8 cellular contexts compared by ENCODE assay signal in genomic region chr1:36650200-36651065, GRCh38.
DNase-seq lines count a peak whose midpoint lies in the region; ATAC-seq and TF ChIP-seq lines count a peak whose summit lies in the region.

No MANE protein-coding gene starts in this region.

- no peaks in the 10 kb centered on the region for H3K36me3 ChIP-seq in OCI-LY7 (ENCODE audit: insufficient read depth, low read length)
- no peaks in the 10 kb centered on the region for H3K36me3 ChIP-seq in neutrophil

- H3K4me1 ChIP-seq in OCI-LY7 (ENCODE audit: insufficient read depth, low read length, poor library complexity, severe bottlenecking) (no peaks in the 10 kb centered on the region), neutrophil (ENCODE audit: control insufficient read depth in 1 of 2, insufficient read depth in 1 of 2, low read depth in 1 of 2, low read length in 1 of 2) (no peaks in the 10 kb centered on the region)

- peaks cover 3% of the 10 kb centered on the region for H3K4me1 Mint-ChIP-seq in CD14-positive monocyte
- H3K4me1 Mint-ChIP-seq in activated T-cell treated with anti-CD3 and anti-CD28 coated beads, Interleukin-2, amount 50 U/mL, for 72 hours (ENCODE audit: low read depth), result peaks cover 5% of the 10 kb centered on the region

- H3K9me2 ChIP-seq in OCI-LY7 (ENCODE audit: insufficient read depth, low read length), result no peaks in the 10 kb centered on the region

- intact Hi-C loops in CD14-positive monocyte (cut with micrococcal nuclease), result no loop called here
- intact Hi-C loops in OCI-LY7 (cut with micrococcal nuclease; ENCODE audit: unreplicated experiment), result loop anchor here (5.0 kb wide), 1 partner anchor 73 kb away; no protein-coding TSS in a partner anchor

- no peaks in the 10 kb centered on the region for H4K20me1 ChIP-seq in OCI-LY7 (ENCODE audit: insufficient read depth, low read length)

- peaks cover 28% of the 10 kb centered on the region for H3K27me3 ChIP-seq in neutrophil

- H3K36me3 Mint-ChIP-seq in CD14-positive monocyte, result no peaks in the 10 kb centered on the region
- H3K36me3 Mint-ChIP-seq in activated T-cell treated with anti-CD3 and anti-CD28 coated beads, Interleukin-2, amount 50 U/mL, for 72 hours (ENCODE audit: insufficient read depth in 2 of 2), result no peaks in the 10 kb centered on the region

- DNase-seq in CD14-positive monocyte (ENCODE audit: low spot score) (no peak), HPDE6-E6E7 (ENCODE audit: extremely low spot score) (peak; percentile 42), OCI-LY7 (ENCODE audit: low spot score) (peak; percentile 57), fibroblast of the aortic adventitia (ENCODE audit: low read depth) (peak; percentile 48), superior temporal gyrus (ENCODE audit: extremely low spot score) (peak; percentile 86)
- peak; percentile 52 to 60 for DNase-seq in activated T-cell treated with anti-CD3 and anti-CD28 coated beads, Interleukin-2, amount 50 U/mL, for 72 hours
- no peak for DNase-seq in NK-92 treated with Interleukin-12 subunit alpha and Interleukin-12 subunit beta, amount 100 ng/mL, for 24 hours (lab: John Stamatoyannopoulos, UW)

- POLR2A ChIA-PET in OCI-LY7 (lab: Charles Lee), result no interaction called here

- no peak overlapping the region for H3K27ac Mint-ChIP-seq in CD14-positive monocyte
- H3K27ac Mint-ChIP-seq in activated T-cell treated with anti-CD3 and anti-CD28 coated beads, Interleukin-2, amount 50 U/mL, for 72 hours, result no peak overlapping the region

- no peaks in the 10 kb centered on the region for H3K79me2 ChIP-seq in OCI-LY7 (ENCODE audit: insufficient read depth, low read depth, low read length)

- TF ChIP-seq CTCF in CD14-positive monocyte (IDR thresholded peaks at IDR 0.05) (peak; percentile 93), OCI-LY7 (conservative IDR thresholded peaks at IDR 0.05; ENCODE audit: low read length) (peak; percentile 95), fibroblast of the aortic adventitia (IDR thresholded peaks at IDR 0.05; ENCODE audit: insufficient read depth, low read length) (peak; percentile 97), neutrophil (IDR thresholded peaks at IDR 0.05) (peak; percentile 75)

- CTCF ChIA-PET in OCI-LY7 (lab: Charles Lee; ENCODE audit: unreplicated experiment), result no interaction called here

- peaks cover 7 to 26% (median 15%) of the 10 kb centered on the region in 3 donors for H3K27me3 Mint-ChIP-seq in CD14-positive monocyte (ENCODE audit: low read depth in 3 of 3)
- H3K27me3 Mint-ChIP-seq in activated T-cell treated with anti-CD3 and anti-CD28 coated beads, Interleukin-2, amount 50 U/mL, for 72 hours (ENCODE audit: low read depth), result peaks cover 50% of the 10 kb centered on the region

- H2AFZ ChIP-seq in OCI-LY7 (ENCODE audit: low read length), result no peak overlapping the region

- no TSS peak for BruUV-seq in OCI-LY7 (replicated peaks; lab: Mats Ljungman, UMichigan)

- H3K27ac ChIP-seq in OCI-LY7 (ENCODE audit: low read depth, low read length, poor library complexity, severe bottlenecking) (no peak overlapping the region), neutrophil (no peak overlapping the region)

- H3K4me3 Mint-ChIP-seq in CD14-positive monocyte, result no peak overlapping the region
- H3K4me3 Mint-ChIP-seq in activated T-cell treated with anti-CD3 and anti-CD28 coated beads, Interleukin-2, amount 50 U/mL, for 72 hours, result no peak overlapping the region

- ATAC-seq in activated T-cell treated with anti-CD3 and anti-CD28 coated beads, Interleukin-2, amount 50 U/mL, for 72 hours (replicated peaks in 1 of 2), result peak in 1 of 2 donors; percentile 39

- H3K9me3 Mint-ChIP-seq in CD14-positive monocyte, result peaks cover 0 to 5% (median 0%) of the 10 kb centered on the region in 7 donors
- H3K9me3 Mint-ChIP-seq in activated T-cell treated with anti-CD3 and anti-CD28 coated beads, Interleukin-2, amount 50 U/mL, for 72 hours, result no peaks in the 10 kb centered on the region

- no peak overlapping the region for H3K4me2 ChIP-seq in OCI-LY7 (ENCODE audit: low read length)

- H3K9me3 ChIP-seq in OCI-LY7 (ENCODE audit: low read length), result no peaks in the 10 kb centered on the region
- H3K9me3 ChIP-seq in neutrophil, result no peaks in the 10 kb centered on the region

- H3K4me3 ChIP-seq in OCI-LY7 (ENCODE audit: low read depth, low read length, poor library complexity, severe bottlenecking), result no peak overlapping the region
- no peak overlapping the region for H3K4me3 ChIP-seq in fibroblast of the aortic adventitia (ENCODE audit: low read depth, low read length)
- no peak overlapping the region for H3K4me3 ChIP-seq in neutrophil (ENCODE audit: low read depth in 1 of 2, low read length in 1 of 2)

Comparison
In these comparisons a context has a peak if more than half of its experiments do, and no peak if none do; other contexts are left out.
1. DNase-seq: peak in HPDE6-E6E7 (single experiment), OCI-LY7 (single experiment), activated T-cell treated with anti-CD3 and anti-CD28 coated beads, Interleukin-2, amount 50 U/mL, for 72 hours (2 of 2), fibroblast of the aortic adventitia (single experiment) and superior temporal gyrus (single experiment); none in CD14-positive monocyte (single experiment) and NK-92 treated with Interleukin-12 subunit alpha and Interleukin-12 subunit beta, amount 100 ng/mL, for 24 hours (single experiment).
2. Peak in every context shown above with its lines, with median percentiles within 50 percentile points of each other: CTCF ChIP-seq.